ENCODE assay signal across 9 cellular contexts in the genomic region with DNA sequence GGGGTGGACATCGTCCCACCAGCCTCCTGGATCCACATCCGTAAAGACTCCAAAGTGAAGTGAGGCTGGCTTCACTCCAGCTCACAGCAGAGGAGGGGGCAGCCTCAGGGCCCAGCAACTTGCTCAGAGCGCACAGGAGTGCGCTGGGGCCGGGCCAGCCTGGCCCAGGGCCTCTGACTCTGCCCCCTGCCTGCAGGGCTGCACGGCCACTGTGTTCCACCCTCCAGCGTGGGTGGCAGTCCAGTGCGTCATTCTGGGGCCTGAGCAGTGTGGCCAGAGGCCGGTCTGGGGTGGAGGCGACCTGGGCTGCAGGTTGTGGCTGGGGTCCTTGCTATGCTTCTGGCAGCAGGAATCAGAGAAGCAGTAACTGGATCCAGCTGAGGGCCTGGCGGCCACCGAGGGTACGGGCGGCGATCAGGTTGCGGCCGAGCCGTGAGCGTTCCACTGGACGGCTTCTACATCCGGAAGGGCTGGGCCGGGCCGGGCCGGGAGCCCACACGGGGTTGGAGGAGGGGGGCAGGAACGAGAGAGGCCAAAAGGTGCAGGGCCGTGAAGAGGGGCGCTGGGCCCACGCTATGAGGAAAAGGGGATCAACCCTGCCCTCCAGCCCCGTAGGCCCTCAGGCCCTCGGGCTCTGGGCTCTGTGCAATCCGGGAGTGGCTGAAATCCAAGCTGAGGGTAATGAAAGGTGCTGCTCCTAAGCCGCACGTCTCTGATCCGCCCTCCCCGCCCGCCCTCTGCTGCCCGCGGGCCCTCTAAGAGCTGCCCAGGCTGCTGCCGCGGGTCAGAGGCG. TPM values are rescaled to one million over a fixed set of nuclear protein-coding genes. Genes with fewer than 3 reads are reported as not detected.
DNase-seq lines count a peak whose midpoint lies in the region; ATAC-seq and TF ChIP-seq lines count a peak whose summit lies in the region.
"Had no signal": no experiment of that assay in that cellular context is flagged by ENCODE, and none has a peak within 500 bp of the region (broad histone marks: within the 10 kb centered on the region; RNA-seq: fewer than 3 reads in every experiment).

Gene FSCN2 (plus strand): TSS at position 787 of the 793 bp plus-strand sequence. CDS start 155 bp downstream, outside the sequence.

- H3K9ac ChIP-seq in DND-41 (ENCODE audit: low read depth, low read length) (no peak within 1 kb of the TSS), fibroblast of lung (ENCODE audit: insufficient read depth, low read length) (no peak within 1 kb of the TSS)

- TF ChIP-seq CTCF in DND-41 (IDR thresholded peaks at IDR 0.05; ENCODE audit: borderline replicate concordance, extremely low read depth, low read length, poor library complexity, severe bottlenecking) (no peak), fibroblast of lung (conservative IDR thresholded peaks at IDR 0.05 in 1 of 2, IDR thresholded peaks at IDR 0.05 in 1 of 2; ENCODE audit: low read depth in 1 of 2, low read length in 2 of 2) (peak; percentile 5 to 9), psoas muscle (IDR thresholded peaks at IDR 0.05) (no peak)

- H3K4me1 Mint-ChIP-seq in activated CD4-positive, alpha-beta memory T cell treated with anti-CD3 and anti-CD28 coated beads for 36 hours (ENCODE audit: low read depth) = no peaks in the 10 kb centered on the region
- H3K4me1 Mint-ChIP-seq: stimulated activated effector memory CD8-positive, alpha-beta T cell treated with anti-CD3 and anti-CD28 coated beads, Interleukin-12 subunit alpha, Interleukin-12 subunit beta, amount 100 ng/mL, for 72 hours had no signal

- 0 out of 3 replicates have a peak, but pooled peaks have one; percentile 22 for ATAC-seq in DND-41 (ENCODE audit: insufficient read depth, low read depth)
- peak; percentile 53 to 78 (median 72) for ATAC-seq in psoas muscle
- ATAC-seq in HG03139 (IDR thresholded peaks at IDR 0.05; ENCODE audit: unreplicated experiment) = no peak
- ATAC-seq: stimulated activated effector memory CD8-positive, alpha-beta T cell treated with anti-CD3 and anti-CD28 coated beads, Interleukin-12 subunit alpha, Interleukin-12 subunit beta, amount 100 ng/mL, for 72 hours had no signal

- no peak within 1 kb of the TSS for H3K27ac Mint-ChIP-seq in activated CD4-positive, alpha-beta memory T cell treated with anti-CD3 and anti-CD28 coated beads for 36 hours
- H3K27ac Mint-ChIP-seq: stimulated activated effector memory CD8-positive, alpha-beta T cell treated with anti-CD3 and anti-CD28 coated beads, Interleukin-12 subunit alpha, Interleukin-12 subunit beta, amount 100 ng/mL, for 72 hours had no signal

- no peak for DNase-seq in DND-41
- peak; percentile 89 for DNase-seq in NCI-H2196 treated with DMSO at 0.1 percent for 48 hours (lab: John Stamatoyannopoulos, UW; ENCODE audit: unreplicated experiment)
- DNase-seq in fibroblast of lung (ENCODE audit: low read depth in 2 of 2) = no peak
- DNase-seq in psoas muscle = no peak
- no peak for DNase-seq in activated CD4-positive, CD25-positive, alpha-beta regulatory T cell (lab: John Stamatoyannopoulos, UW)
- DNase-seq in activated CD4-positive, alpha-beta memory T cell treated with anti-CD3 and anti-CD28 coated beads for 36 hours = no peak
- DNase-seq: OCI-M1 had no signal

- intact Hi-C loops in psoas muscle (cut with DNase I) = no loop called here
- intact Hi-C loops in activated CD4-positive, alpha-beta memory T cell treated with anti-CD3 and anti-CD28 coated beads for 36 hours (cut with micrococcal nuclease) = no loop called here

- 17 to 30% (median 21%) methylated on average over 39 to 42 of the region's 42 CpGs for WGBS in psoas muscle, 3 donors

- H4K20me1 ChIP-seq in DND-41 (ENCODE audit: insufficient read depth, low read length) = peaks cover 9% of the 10 kb centered on the region; the same call in 1 of the 2 replicates
- no peaks in the 10 kb centered on the region for H4K20me1 ChIP-seq in fibroblast of lung (ENCODE audit: control insufficient read depth, extremely low read depth, insufficient read depth, low read length)

- H3K36me3 Mint-ChIP-seq in activated CD4-positive, alpha-beta memory T cell treated with anti-CD3 and anti-CD28 coated beads for 36 hours = no peaks in the 10 kb centered on the region
- H3K36me3 Mint-ChIP-seq: stimulated activated effector memory CD8-positive, alpha-beta T cell treated with anti-CD3 and anti-CD28 coated beads, Interleukin-12 subunit alpha, Interleukin-12 subunit beta, amount 100 ng/mL, for 72 hours had no signal

- H3K27me3 Mint-ChIP-seq in activated CD4-positive, alpha-beta memory T cell treated with anti-CD3 and anti-CD28 coated beads for 36 hours = peaks cover 8% of the 10 kb centered on the region

- no peak within 1 kb of the TSS for H3K27ac ChIP-seq in DND-41 (ENCODE audit: low read length)
- H3K27ac ChIP-seq in fibroblast of lung (ENCODE audit: insufficient read depth, low read length) = no peak within 1 kb of the TSS
- H3K27ac ChIP-seq in psoas muscle = no peak within 1 kb of the TSS

- H3K4me2 ChIP-seq in DND-41 (ENCODE audit: insufficient read depth, low read length) (no peak within 1 kb of the TSS), fibroblast of lung (ENCODE audit: extremely low read depth, insufficient read depth, low read length) (no peak within 1 kb of the TSS)

- POLR2A ChIA-PET in activated CD4-positive, alpha-beta memory T cell treated with anti-CD3 and anti-CD28 coated beads for 36 hours (lab: Charles Lee) = no interaction called here

- H2AFZ ChIP-seq in DND-41 (ENCODE audit: low read depth, low read length) (no peak within 1 kb of the TSS), fibroblast of lung (ENCODE audit: low read length) (no peak within 1 kb of the TSS)

- CTCF ChIA-PET in activated CD4-positive, alpha-beta memory T cell treated with anti-CD3 and anti-CD28 coated beads for 36 hours (lab: Charles Lee) = no interaction called here

- H3K9me3 ChIP-seq in DND-41 (ENCODE audit: insufficient read depth, low read length, severe bottlenecking) (no peaks in the 10 kb centered on the region), fibroblast of lung (ENCODE audit: control insufficient read depth, insufficient read depth, low read depth, low read length) (no peaks in the 10 kb centered on the region), psoas muscle (no peaks in the 10 kb centered on the region)

- no peak within 1 kb of the TSS for H3K4me3 Mint-ChIP-seq in activated CD4-positive, alpha-beta memory T cell treated with anti-CD3 and anti-CD28 coated beads for 36 hours
- H3K4me3 Mint-ChIP-seq: stimulated activated effector memory CD8-positive, alpha-beta T cell treated with anti-CD3 and anti-CD28 coated beads, Interleukin-12 subunit alpha, Interleukin-12 subunit beta, amount 100 ng/mL, for 72 hours had no signal

- H3K4me3 ChIP-seq in DND-41 (ENCODE audit: low read depth in 1 of 2, low read length in 2 of 2) = no peak within 1 kb of the TSS
- no peak within 1 kb of the TSS for H3K4me3 ChIP-seq in fibroblast of lung (replicated peaks in 1 of 4; ENCODE audit: control extremely low read depth in 1 of 4, insufficient read depth in 1 of 4, low read depth in 3 of 4, low read length in 4 of 4)
- H3K4me3 ChIP-seq in psoas muscle = no peak within 1 kb of the TSS

- H3K36me3 ChIP-seq in DND-41 (ENCODE audit: insufficient read depth, low read length) (no peaks in the 10 kb centered on the region), fibroblast of lung (ENCODE audit: control insufficient read depth, insufficient read depth, low read length) (no peaks in the 10 kb centered on the region), psoas muscle (ENCODE audit: insufficient read depth in 1 of 2, low read depth in 1 of 2) (no peaks in the 10 kb centered on the region)

- no peaks in the 10 kb centered on the region for H3K9me3 Mint-ChIP-seq in activated CD4-positive, alpha-beta memory T cell treated with anti-CD3 and anti-CD28 coated beads for 36 hours
- H3K9me3 Mint-ChIP-seq: stimulated activated effector memory CD8-positive, alpha-beta T cell treated with anti-CD3 and anti-CD28 coated beads, Interleukin-12 subunit alpha, Interleukin-12 subunit beta, amount 100 ng/mL, for 72 hours had no signal

- H3K27me3 ChIP-seq in DND-41 (ENCODE audit: insufficient read depth, low read length, poor library complexity) (no peaks in the 10 kb centered on the region), fibroblast of lung (ENCODE audit: control insufficient read depth, insufficient read depth, low read length) (peaks cover 4% of the 10 kb centered on the region), psoas muscle (ENCODE audit: insufficient read depth in 3 of 3, low read length in 2 of 3) (peaks cover 0 to 50% (median 6%) of the 10 kb centered on the region in 3 donors)

- no peaks in the 10 kb centered on the region for H3K79me2 ChIP-seq in DND-41 (ENCODE audit: insufficient read depth, low read length)
- H3K79me2 ChIP-seq in fibroblast of lung (ENCODE audit: control insufficient read depth, insufficient read depth, low read length) = no peaks in the 10 kb centered on the region

- H3K4me1 ChIP-seq in DND-41 (ENCODE audit: insufficient read depth, low read length) (no peaks in the 10 kb centered on the region), fibroblast of lung (ENCODE audit: control insufficient read depth, extremely low read depth, insufficient read depth, low read length) (peaks cover 2% of the 10 kb centered on the region), psoas muscle (peaks cover 11% of the 10 kb centered on the region)

RNA-seq across cellular contexts. Expression of gene FSCN2, which starts in this region (rescaled TPM):
- 1.5 and 2.0 TPM in 2 replicates for total RNA-seq in fibroblast of lung
- polyA plus RNA-seq in fibroblast of lung = 0.07 and 0.35 TPM in 2 replicates
- polyA plus RNA-seq in fibroblast of lung (2012) = 0.21 and 0.73 TPM in 2 replicates
- 0.39 TPM in 1 of 2 replicates, not detected in the other for polyA minus RNA-seq in fibroblast of lung (ENCODE audit: low replicate concordance)
- total RNA-seq in psoas muscle = under 1 TPM in 3 of 4 donors, not detected in 1; 0.13 to 0.71 (median 0.38) TPM
- under 1 TPM; 0.08 to 0.09 (median 0.08) TPM for polyA plus RNA-seq in psoas muscle
- total RNA-seq in activated CD4-positive, alpha-beta memory T cell treated with anti-CD3 and anti-CD28 coated beads for 36 hours = under 1 TPM; 0.33 to 0.46 TPM

Comparison
In these comparisons a context has a peak if more than half of its experiments do, and no peak if none do; other contexts are left out.
1. Peak in ATAC-seq in psoas muscle; RNA of the gene not detected or under 1 TPM.
2. CTCF ChIP-seq: peak in fibroblast of lung (2 of 2); none in DND-41 (single experiment) and psoas muscle (single experiment).